ENCODE assay signal across 1 cellular context in genomic region chr1:236705771-236706565, GRCh38.
TF ChIP-seq lines count a peak whose summit lies in the region.

No MANE protein-coding gene starts in this region.

TF ChIP-seq in neural cell, 6 proteins besides CTCF, POLR2A, EP300 and RAD21 (continued from another document):
- no peak for TF ChIP-seq TAF1 (IDR thresholded peaks at IDR 0.05; ENCODE audit: low read depth)
- TF ChIP-seq MXI1 (conservative IDR thresholded peaks at IDR 0.05; ENCODE audit: poor library complexity, severe bottlenecking): no peak
- TF ChIP-seq EZH2 (IDR thresholded peaks at IDR 0.05; ENCODE audit: borderline replicate concordance, insufficient read depth, low read length, poor library complexity, severe bottlenecking): no peak
- no peak for TF ChIP-seq POLR2AphosphoS5 (IDR thresholded peaks at IDR 0.05)
